In genomic region chr21:19832551-19832950, GRCh38 we compare ENCODE assay signal across 23 cellular contexts.
"Had no signal": no experiment of that assay in that cellular context is flagged by ENCODE, and none has a peak within 500 bp of the region (broad histone marks: within the 10 kb centered on the region; RNA-seq: fewer than 3 reads in every experiment).

No MANE protein-coding gene starts in this region.

- H3K36me3 ChIP-seq: esophagus muscularis mucosa, gastrocnemius medialis, heart right ventricle, lower lobe of right lung had no signal

- H3K9me3 ChIP-seq: esophagus muscularis mucosa, gastrocnemius medialis, lower lobe of right lung, mucosa of descending colon had no signal

- H3K4me3 ChIP-seq: coronary artery, dorsolateral prefrontal cortex, esophagus muscularis mucosa, gastrocnemius medialis, heart right ventricle, lower lobe of right lung, mucosa of descending colon had no signal

- DNase-seq: dermis blood vessel endothelial cell; dorsolateral prefrontal cortex; effector CD4-positive, alpha-beta T cell; effector memory CD4-positive, alpha-beta T cell; foreskin keratinocyte; gastrocnemius medialis; glutamatergic neuron; head of caudate nucleus; heart right ventricle; hippocampal formation; islet precursor cell; kidney; kidney glomerular epithelial cell; left colon; left ventricle myocardium superior; lower lobe of right lung; mesenchymal stem cell; mucosa of descending colon; naive B cell; naive thymus-derived CD8-positive, alpha-beta T cell had no signal

- H3K27me3 ChIP-seq: esophagus muscularis mucosa, foreskin keratinocyte, gastrocnemius medialis, heart right ventricle had no signal

- FAIRE-seq: endothelial cell of umbilical vein had no signal

- H3K27ac ChIP-seq: coronary artery, dorsolateral prefrontal cortex, esophagus muscularis mucosa, foreskin keratinocyte, gastrocnemius medialis, heart right ventricle, lower lobe of right lung had no signal

- H3K4me1 ChIP-seq: esophagus muscularis mucosa, foreskin keratinocyte, gastrocnemius medialis, heart right ventricle had no signal
